ENCODE assay signal across 11 cellular contexts in genomic region chr10:70457759-70458305, GRCh38. TPM values are rescaled to one million over a fixed set of nuclear protein-coding genes. Genes with fewer than 3 reads are reported as not detected.
DNase-seq lines count a peak whose midpoint lies in the region; ATAC-seq and TF ChIP-seq lines count a peak whose summit lies in the region.
"Had no signal": no experiment of that assay in that cellular context is flagged by ENCODE, and none has a peak within 500 bp of the region (broad histone marks: within the 10 kb centered on the region; RNA-seq: fewer than 3 reads in every experiment).

No MANE protein-coding gene starts in this region.

- H2BK15ac ChIP-seq in neuronal stem cell (ENCODE audit: low read length) = no peak overlapping the region

- in situ Hi-C loops in KBM-7 (cut with MboI; ENCODE audit: low pct_unique_long_range_greater_than_20kb, low sequenced_read_pairs) = no loop called here

- H3K4me2 ChIP-seq in neuronal stem cell (ENCODE audit: insufficient read depth, low read length, poor library complexity, severe bottlenecking) = no peak overlapping the region

- peak overlapping the region; percentile 95 for H2AFZ ChIP-seq in neuronal stem cell (ENCODE audit: low read length)

- H3K27ac ChIP-seq in left ventricle myocardium inferior (replicated peaks) (peak overlapping the region; percentile 89), neuronal stem cell (replicated peaks; ENCODE audit: low read length) (no peak overlapping the region), upper lobe of right lung (no peak overlapping the region)
- H3K27ac ChIP-seq: SK-N-MC had no signal

- no peak overlapping the region for H2AK5ac ChIP-seq in neuronal stem cell (ENCODE audit: low read depth, low read length)

- H2BK12ac ChIP-seq in neuronal stem cell (ENCODE audit: low read length) = no peak overlapping the region

- H3K36me3 ChIP-seq in left ventricle myocardium inferior = no peaks in the 10 kb centered on the region
- no peaks in the 10 kb centered on the region for H3K36me3 ChIP-seq in neuronal stem cell (replicated peaks in 1 of 2; ENCODE audit: control insufficient read depth in 2 of 2, insufficient read depth in 2 of 2, low read length in 2 of 2)
- H3K36me3 ChIP-seq in upper lobe of right lung = no peaks in the 10 kb centered on the region

- ATAC-seq in left cardiac atrium = no peak
- ATAC-seq in upper lobe of right lung = no peak
- ATAC-seq in GM18498 (IDR thresholded peaks at IDR 0.05; ENCODE audit: unreplicated experiment) = no peak

- H2BK120ac ChIP-seq in neuronal stem cell (ENCODE audit: low read depth, low read length) = no peak overlapping the region

- intact Hi-C loops in left ventricle myocardium inferior (cut with micrococcal nuclease) (no loop called here), left cardiac atrium (cut with DNase I) (loop anchor here in 1 of 2 donors (5.0 to 10.0 kb wide), 2 partner anchors 84 to 297 kb away; no protein-coding TSS in a partner anchor), upper lobe of right lung (cut with DNase I) (no loop called here)

- no peak for DNase-seq in left ventricle myocardium inferior
- no peak for DNase-seq in left cardiac atrium
- DNase-seq in epithelial cell of proximal tubule (ENCODE audit: low read depth) = no peak
- DNase-seq in neuronal stem cell (ENCODE audit: low spot score) = no peak
- DNase-seq in upper lobe of right lung = no peak
- no peak for DNase-seq in KBM-7
- no peak for DNase-seq in NCI-H510A treated with DMSO at 0.1 percent for 48 hours (lab: John Stamatoyannopoulos, UW)
- DNase-seq: NCI-H524 treated with DMSO at 0.1 percent for 48 hours had no signal

- TF ChIP-seq CTCF in left ventricle myocardium inferior (IDR thresholded peaks at IDR 0.05; ENCODE audit: borderline replicate concordance) (no peak), epithelial cell of proximal tubule (conservative IDR thresholded peaks at IDR 0.05; ENCODE audit: low read depth, low read length) (no peak), upper lobe of right lung (IDR thresholded peaks at IDR 0.05) (no peak)

- no CpG with 5 or more reads among the region's 17 CpGs for WGBS in neuronal stem cell (ENCODE audit: extremely low coverage in 2 of 2, insufficient read length in 2 of 2, insufficient replicate concordance in 1 of 2), 2 donors

- H3K4me3 ChIP-seq in left ventricle myocardium inferior (peak overlapping the region; percentile 69), epithelial cell of proximal tubule (ENCODE audit: low read depth, low read length) (peak overlapping the region; percentile 23), neuronal stem cell (ENCODE audit: low read length in 2 of 2) (peak overlapping the region; percentile 33 to 61), upper lobe of right lung (peak overlapping the region; percentile 41)
- H3K4me3 ChIP-seq: SK-N-MC had no signal

- H3K9me3 ChIP-seq in left ventricle myocardium inferior (replicated peaks) (no peaks in the 10 kb centered on the region), neuronal stem cell (replicated peaks in 1 of 2; ENCODE audit: control insufficient read depth in 2 of 2, insufficient read depth in 1 of 2, low read depth in 1 of 2, low read length in 2 of 2) (peaks cover 0 to 4% of the 10 kb centered on the region in 2 donors), upper lobe of right lung (no peaks in the 10 kb centered on the region)

- no peaks in the 10 kb centered on the region for H3K79me1 ChIP-seq in neuronal stem cell (ENCODE audit: low read depth, low read length)

- H3K23ac ChIP-seq in neuronal stem cell (ENCODE audit: low read depth, low read length, poor library complexity) = peak overlapping the region; percentile 61

- H3K18ac ChIP-seq in neuronal stem cell (ENCODE audit: low read length) = peak overlapping the region; percentile 88

- H4K91ac ChIP-seq in neuronal stem cell (ENCODE audit: low read depth, low read length, poor library complexity) = no peak overlapping the region

- H3K9ac ChIP-seq in neuronal stem cell (ENCODE audit: low read depth, low read length, poor library complexity) = no peak overlapping the region

- H3K4me1 ChIP-seq in left ventricle myocardium inferior (peaks cover 43% of the 10 kb centered on the region), neuronal stem cell (ENCODE audit: control insufficient read depth in 2 of 2, insufficient read depth in 1 of 2, low read depth in 1 of 2, low read length in 2 of 2) (peaks cover 7 to 17% of the 10 kb centered on the region in 2 donors), upper lobe of right lung (peaks cover 16% of the 10 kb centered on the region)

- no peak overlapping the region for H4K8ac ChIP-seq in neuronal stem cell (ENCODE audit: low read depth, low read length)

- H3K27me3 ChIP-seq in left ventricle myocardium inferior (ENCODE audit: low read depth) (no peaks in the 10 kb centered on the region), neuronal stem cell (ENCODE audit: control insufficient read depth in 3 of 3, insufficient read depth in 3 of 3, low read depth in 1 of 3, low read length in 3 of 3) (peaks cover 12 to 63% (median 54%) of the 10 kb centered on the region in 3 experiments), upper lobe of right lung (peaks cover 7% of the 10 kb centered on the region)

- H3K4ac ChIP-seq in neuronal stem cell (ENCODE audit: low read length) = no peak overlapping the region

- H3K14ac ChIP-seq in neuronal stem cell (ENCODE audit: low read length) = no peak overlapping the region

- H2BK5ac ChIP-seq in neuronal stem cell (ENCODE audit: low read length) = no peak overlapping the region

RNA-seq across cellular contexts. Expression of gene NODAL, which starts 16.4 kb away (rescaled TPM):
- total RNA-seq in left ventricle myocardium inferior (0.16 TPM), left cardiac atrium (not detected), epithelial cell of proximal tubule (not detected in 2 replicates), upper lobe of right lung (not detected)
- not detected for polyA plus RNA-seq in neuronal stem cell (2013, experiment 1 of 2)
- not detected for polyA plus RNA-seq in neuronal stem cell (2013, experiment 2 of 2)
- total RNA-seq: dermis blood vessel endothelial cell had no signal

RNA-seq across cellular contexts. Expression of gene PALD1, which starts 20.7 kb away (rescaled TPM):
- total RNA-seq in left ventricle myocardium inferior (5.1 TPM), left cardiac atrium (1 to 10 TPM; 4.4 to 8.3 TPM), epithelial cell of proximal tubule (3.3 and 3.5 TPM in 2 replicates), upper lobe of right lung (27.0 TPM)
- polyA plus RNA-seq in neuronal stem cell (2013, experiment 1 of 2) = 8.1 TPM
- polyA plus RNA-seq in neuronal stem cell (2013, experiment 2 of 2) = 8.1 TPM

RNA-seq across cellular contexts. Expression of gene EIF4EBP2, which starts 53.9 kb away (rescaled TPM):
- 75.1 TPM for total RNA-seq in left ventricle myocardium inferior
- 100 to 1,000 TPM in 1 of 2 donors, 10 to 100 TPM in 1; 82.9 to 101 TPM for total RNA-seq in left cardiac atrium
- 24.3 and 27.9 TPM in 2 replicates for total RNA-seq in epithelial cell of proximal tubule
- polyA plus RNA-seq in neuronal stem cell (2013, experiment 1 of 2) = 120 TPM
- 124 TPM for polyA plus RNA-seq in neuronal stem cell (2013, experiment 2 of 2)
- total RNA-seq in upper lobe of right lung = 79.3 TPM
